In the genomic region with DNA sequence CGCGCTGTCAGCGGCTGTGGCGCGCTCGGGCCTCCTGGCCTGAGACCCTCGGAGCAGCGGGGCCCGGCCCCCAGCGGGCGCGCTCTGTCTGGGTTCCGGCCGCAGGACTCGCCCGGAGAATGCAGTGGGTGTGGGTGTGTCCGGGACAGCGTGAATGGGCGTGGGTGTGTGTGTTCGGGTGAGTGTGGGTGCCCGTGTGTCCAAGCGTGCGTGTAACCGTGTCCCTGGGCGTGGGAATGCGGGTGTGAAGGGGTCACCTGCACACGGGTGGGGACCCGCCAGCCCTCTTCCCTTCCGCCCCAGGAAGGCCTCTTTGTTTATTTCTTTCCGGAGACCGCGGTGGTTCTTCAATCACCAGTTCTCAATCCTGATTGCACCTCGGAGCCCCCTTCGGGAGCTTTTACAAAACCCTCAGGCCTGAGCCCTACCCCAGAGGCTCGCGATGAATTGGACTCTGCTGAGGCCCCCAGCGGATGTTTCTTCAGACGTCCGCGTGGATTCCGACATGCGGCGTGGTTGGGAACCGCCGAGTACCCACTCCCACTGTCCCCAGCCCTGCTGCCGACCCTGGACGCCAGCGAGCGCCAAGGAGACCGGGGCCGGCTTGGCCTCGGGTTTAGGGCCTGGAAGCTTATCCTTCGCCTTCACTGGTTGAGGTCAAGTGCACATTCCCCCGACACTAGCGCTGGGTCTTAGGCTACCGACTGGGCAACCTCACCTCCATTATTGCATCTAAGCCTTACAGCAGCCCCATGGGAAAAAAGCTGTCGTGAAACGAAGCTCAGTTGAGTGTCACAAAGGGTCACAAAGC, we compare ENCODE assay signal across 8 cellular contexts. TPM values are rescaled to one million over a fixed set of nuclear protein-coding genes. Genes with fewer than 3 reads are reported as not detected.
DNase-seq lines count a peak whose midpoint lies in the region; ATAC-seq and TF ChIP-seq lines count a peak whose summit lies in the region.

No MANE protein-coding gene starts in this region.

- H3K36me3 ChIP-seq in left lung = no peaks in the 10 kb centered on the region
- no peaks in the 10 kb centered on the region for H3K36me3 ChIP-seq in tibial artery

- H3K27me3 Mint-ChIP-seq in stimulated activated naive CD8-positive, alpha-beta T cell treated with anti-CD3 and anti-CD28 coated beads, Interleukin-15, Interleukin-2, amounts not matched to agents 100 ng/mL and 50 ng/mL, for 24 hours = peaks cover 71% of the 10 kb centered on the region
- H3K27me3 Mint-ChIP-seq in brain = peaks cover 13% of the 10 kb centered on the region

- ATAC-seq in stimulated activated naive CD8-positive, alpha-beta T cell treated with anti-CD3 and anti-CD28 coated beads, Interleukin-15, Interleukin-2, amounts not matched to agents 100 U/mL and 50 U/mL, for 24 hours = no peak
- ATAC-seq in left lung (peak; percentile 49), GM21723 (IDR thresholded peaks at IDR 0.05; ENCODE audit: unreplicated experiment) (no peak), HG03432 (IDR thresholded peaks at IDR 0.05; ENCODE audit: unreplicated experiment) (no peak)

- no peaks in the 10 kb centered on the region for H3K9me3 ChIP-seq in left lung
- H3K9me3 ChIP-seq in tibial artery = no peaks in the 10 kb centered on the region

- peak overlapping the region; percentile 74 for H3K4me3 Mint-ChIP-seq in stimulated activated naive CD8-positive, alpha-beta T cell treated with anti-CD3 and anti-CD28 coated beads, Interleukin-15, Interleukin-2, amounts not matched to agents 100 ng/mL and 50 ng/mL, for 24 hours
- peak overlapping the region; percentile 79 to 88 (median 84) for H3K4me3 Mint-ChIP-seq in brain

- H3K9me3 Mint-ChIP-seq in stimulated activated naive CD8-positive, alpha-beta T cell treated with anti-CD3 and anti-CD28 coated beads, Interleukin-15, Interleukin-2, amounts not matched to agents 100 ng/mL and 50 ng/mL, for 24 hours = no peaks in the 10 kb centered on the region
- H3K9me3 Mint-ChIP-seq in brain = peaks cover 0 to 3% (median 0%) of the 10 kb centered on the region in 5 experiments

- H3K4me1 ChIP-seq in left lung = peaks cover 9 to 20% of the 10 kb centered on the region in 2 donors
- H3K4me1 ChIP-seq in tibial artery = peaks cover 0 to 20% (median 10%) of the 10 kb centered on the region in 4 donors

- H3K27me3 ChIP-seq in left lung (peaks cover 10 to 63% of the 10 kb centered on the region in 2 donors), tibial artery (no peaks in the 10 kb centered on the region)

- no peaks in the 10 kb centered on the region for H3K36me3 Mint-ChIP-seq in stimulated activated naive CD8-positive, alpha-beta T cell treated with anti-CD3 and anti-CD28 coated beads, Interleukin-15, Interleukin-2, amounts not matched to agents 100 ng/mL and 50 ng/mL, for 24 hours (ENCODE audit: low read depth)
- peaks cover 4% of the 10 kb centered on the region for H3K36me3 Mint-ChIP-seq in brain

- intact Hi-C loops in left lung (cut with DNase I) = no loop called here
- intact Hi-C loops in tibial artery (cut with DNase I; ENCODE audit: low total_unique reads) = no loop called here

- TF ChIP-seq CTCF in brain (conservative IDR thresholded peaks at IDR 0.05) (no peak), left lung (IDR thresholded peaks at IDR 0.05) (no peak), tibial artery (IDR thresholded peaks at IDR 0.05) (no peak)

- no peak for DNase-seq in stimulated activated naive CD8-positive, alpha-beta T cell treated with anti-CD3 and anti-CD28 coated beads, Interleukin-15, Interleukin-2, amounts not matched to agents 100 U/mL and 50 U/mL, for 24 hours
- peak in 1 of 2 donors; percentile 40 for DNase-seq in left lung
- no peak for DNase-seq in tibial artery
- no peak for DNase-seq in activated CD8-positive, alpha-beta memory T cell treated with anti-CD3 and anti-CD28 coated beads, Interleukin-2, amount 50 U/mL, for 48 hours

- peaks cover 23% of the 10 kb centered on the region for H3K4me1 Mint-ChIP-seq in stimulated activated naive CD8-positive, alpha-beta T cell treated with anti-CD3 and anti-CD28 coated beads, Interleukin-15, Interleukin-2, amounts not matched to agents 100 ng/mL and 50 ng/mL, for 24 hours (ENCODE audit: low read depth)
- H3K4me1 Mint-ChIP-seq in brain = peaks cover 62% of the 10 kb centered on the region

- H3K4me3 ChIP-seq in left lung (peak overlapping the region; percentile 25 to 41), tibial artery (peak overlapping the region; percentile 54 to 57)

- H3K27ac Mint-ChIP-seq in stimulated activated naive CD8-positive, alpha-beta T cell treated with anti-CD3 and anti-CD28 coated beads, Interleukin-15, Interleukin-2, amounts not matched to agents 100 ng/mL and 50 ng/mL, for 24 hours = no peak overlapping the region
- peak overlapping the region in 4 of 5 experiments; percentile 89 to 98 (median 94) for H3K27ac Mint-ChIP-seq in brain

- no peak overlapping the region for H3K27ac ChIP-seq in left lung
- H3K27ac ChIP-seq in tibial artery = peak overlapping the region; percentile 47 to 56

RNA-seq across cellular contexts. Expression of a gene that starts 19.3 kb away (rescaled TPM):
- 9.2 TPM for polyA plus RNA-seq in brain (ENCODE audit: insufficient read depth, low read depth, low replicate concordance)
- 1 to 10 TPM; 5.0 to 7.5 TPM for total RNA-seq in left lung

Comparison
In these comparisons a context has a peak if more than half of its experiments do, and no peak if none do; other contexts are left out.
1. H3K27ac ChIP-seq: peak in tibial artery (2 of 2); none in left lung (0 of 2).